ENCODE assay signal across 14 cellular contexts in genomic region chr7:29607889-29608288, GRCh38. TPM values are rescaled to one million over a fixed set of nuclear protein-coding genes. Genes with fewer than 3 reads are reported as not detected.
DNase-seq lines count a peak whose midpoint lies in the region; TF ChIP-seq lines count a peak whose summit lies in the region.
"Had no signal": no experiment of that assay in that cellular context is flagged by ENCODE, and none has a peak within 500 bp of the region (broad histone marks: within the 10 kb centered on the region; RNA-seq: fewer than 3 reads in every experiment).

No MANE protein-coding gene starts in this region.

- DNase-seq in HFFc6 (peak; percentile 86), adipocyte (ENCODE audit: low read depth) (peak; percentile 58), fibroblast of the aortic adventitia (ENCODE audit: low read depth) (peak; percentile 74), stomach (peak; percentile 39), cortex of kidney (lab: John Stamatoyannopoulos, UW) (no peak), NCI-H1092 treated with DMSO at 0.1 percent for 48 hours (lab: John Stamatoyannopoulos, UW) (no peak)
- DNase-seq in activated CD4-positive, CD25-positive, alpha-beta regulatory T cell treated with anti-CD3 and anti-CD28 coated beads, Interleukin-2, amount 50 U/mL, for 72 hours, result no peak
- DNase-seq: activated T-cell treated with anti-CD3 and anti-CD28 coated beads, Interleukin-2, amount 50 U/mL, for 72 hours; amygdala; effector memory CD4-positive, alpha-beta T cell; hypothalamus; nucleus accumbens; stimulated activated CD4-positive, alpha-beta T cell treated with anti-CD3 and anti-CD28 coated beads, Interleukin-12 subunit alpha, Interleukin-12 subunit beta, amount 100 ng/mL, for 4 hours had no signal

- no peak overlapping the region for H3K4me3 ChIP-seq in adipocyte (ENCODE audit: low read length)
- H3K4me3 ChIP-seq in fibroblast of the aortic adventitia (ENCODE audit: low read depth, low read length), result no peak overlapping the region
- H3K4me3 ChIP-seq in stomach, result no peak overlapping the region

- H3K9me3 Mint-ChIP-seq in HFFc6, result no peaks in the 10 kb centered on the region

- peaks cover 3% of the 10 kb centered on the region; the same call in 1 of the 2 replicates for H3K27me3 Mint-ChIP-seq in HFFc6 (ENCODE audit: insufficient read depth)

- H3K27ac ChIP-seq in stomach, result peak overlapping the region in 3 of 5 donors; percentile 30 to 77 (median 74)

- peak overlapping the region; percentile 3; the same call in 1 of the 2 replicates for H3K27ac Mint-ChIP-seq in HFFc6
- H3K27ac Mint-ChIP-seq: activated T-cell treated with anti-CD3 and anti-CD28 coated beads, Interleukin-2, amount 50 U/mL, for 72 hours; memory B cell had no signal

- peaks cover 62% of the 10 kb centered on the region for H3K4me1 Mint-ChIP-seq in HFFc6 (ENCODE audit: low read depth)

- no peaks in the 10 kb centered on the region for H3K27me3 ChIP-seq in adipocyte (replicated peaks; ENCODE audit: control insufficient read depth, insufficient read depth, low read length)
- no peaks in the 10 kb centered on the region for H3K27me3 ChIP-seq in stomach

- TF ChIP-seq CTCF in HFFc6 (IDR thresholded peaks at IDR 0.05), result no peak
- no peak for TF ChIP-seq CTCF in fibroblast of the aortic adventitia (IDR thresholded peaks at IDR 0.05; ENCODE audit: insufficient read depth, low read length)
- no peak for TF ChIP-seq CTCF in stomach (IDR thresholded peaks at IDR 0.05)

- H3K4me1 ChIP-seq in adipocyte (ENCODE audit: control insufficient read depth, insufficient read depth, low read length), result peaks cover 75% of the 10 kb centered on the region
- H3K4me1 ChIP-seq in stomach, result peaks cover 0 to 47% (median 16%) of the 10 kb centered on the region in 4 donors

- H3K36me3 ChIP-seq in adipocyte (ENCODE audit: control insufficient read depth, insufficient read depth, low read length, severe bottlenecking) (no peaks in the 10 kb centered on the region), stomach (no peaks in the 10 kb centered on the region)

- no peaks in the 10 kb centered on the region; the same call in 1 of the 2 replicates for H3K36me3 Mint-ChIP-seq in HFFc6 (ENCODE audit: low read depth)

- 48 to 64% (median 60%) methylated on average over 4 of the region's 4 CpGs for WGBS in stomach, 5 donors

- H3K9ac ChIP-seq in adipocyte (ENCODE audit: low read length), result peak overlapping the region; percentile 16

- H3K9me3 ChIP-seq in adipocyte (ENCODE audit: control insufficient read depth, low read length), result no peaks in the 10 kb centered on the region
- H3K9me3 ChIP-seq in stomach, result no peaks in the 10 kb centered on the region

- no peak for TF ChIP-seq POLR2A in stomach (IDR thresholded peaks at IDR 0.05)

- H3K4me3 Mint-ChIP-seq in HFFc6, result no peak overlapping the region
- H3K4me3 Mint-ChIP-seq: activated T-cell treated with anti-CD3 and anti-CD28 coated beads, Interleukin-2, amount 50 U/mL, for 72 hours; memory B cell had no signal

- intact Hi-C loops in stomach (cut with DNase I; ENCODE audit: low total_unique reads), result no loop called here

- TF ChIP-seq EP300 in stomach (IDR thresholded peaks at IDR 0.05), result no peak

RNA-seq across cellular contexts. Expression of gene PRR15, which starts 44.3 kb away (rescaled TPM):
- under 1 TPM in 3 of 6 experiments, not detected in 3; 0.10 to 0.64 (median 0.31) TPM for total RNA-seq in HFFc6 (2021; fragmentation: NEBNext Ultra II Directional; extraction: Animal tissue kit (Norgen Biotek cat#: 25700))
- total RNA-seq in fibroblast of the aortic adventitia (ENCODE audit: low replicate concordance) (2.4 TPM in 2 replicates), stomach (10 to 100 TPM in 2 of 5 donors, 1 to 10 TPM in 3; 6.1 to 53.6 (median 9.9) TPM)
- polyA plus RNA-seq in stomach, result 10 to 100 TPM in 2 of 3 donors, 1 to 10 TPM in 1; 7.0 to 50.3 (median 10.6) TPM
- total RNA-seq: activated T-cell treated with anti-CD3 and anti-CD28 coated beads, Interleukin-2, amount 50 U/mL, for 72 hours had no signal

Comparison
In these comparisons a context has a peak if more than half of its experiments do, and no peak if none do; other contexts are left out.
1. DNase-seq: peak in HFFc6 (single experiment), adipocyte (single experiment), fibroblast of the aortic adventitia (single experiment) and stomach (single experiment); none in activated CD4-positive, CD25-positive, alpha-beta regulatory T cell treated with anti-CD3 and anti-CD28 coated beads, Interleukin-2, amount 50 U/mL, for 72 hours (single experiment), cortex of kidney (single experiment) and NCI-H1092 treated with DMSO at 0.1 percent for 48 hours (single experiment).